8 cellular contexts compared by ENCODE assay signal in genomic region chr12:57744194-57744776, GRCh38. TPM values are rescaled to one million over a fixed set of nuclear protein-coding genes. Genes with fewer than 3 reads are reported as not detected.
A peak's percentile ranks its signal among the peaks of the same experiment; 100 is the strongest.
DNase-seq lines count a peak whose midpoint lies in the region; ATAC-seq and TF ChIP-seq lines count a peak whose summit lies in the region.

No MANE protein-coding gene starts in this region.

- peak; percentile 13 for ATAC-seq in GM18519 (IDR thresholded peaks at IDR 0.05; ENCODE audit: low FRiP score, unreplicated experiment)
- peak; percentile 30 for ATAC-seq in HG03039 (IDR thresholded peaks at IDR 0.05; ENCODE audit: unreplicated experiment)

- H3K27me3 ChIP-seq in spleen (replicated peaks in 1 of 7), result peaks cover 0 to 9% (median 0%) of the 10 kb centered on the region in 7 donors

- H3K9me3 ChIP-seq in spleen, result no peaks in the 10 kb centered on the region

- TF ChIP-seq CTCF in spleen (IDR thresholded peaks at IDR 0.05 in 8 of 11, conservative IDR thresholded peaks at IDR 0.05 in 3 of 11), result no peak

- intact Hi-C loops in spleen (cut with DNase I; ENCODE audit: low total_unique reads), result no loop called here

- peak; percentile 74 for DNase-seq in AG08395 (ENCODE audit: low spot score)
- DNase-seq in SHP77 (lab: John Stamatoyannopoulos, UW), result peak; percentile 77 to 79
- peak; percentile 47 for DNase-seq in activated naive CD8-positive, alpha-beta T cell treated with anti-CD3 and anti-CD28 coated beads, Interleukin-2, amount 50 U/mL, for 16 hours (ENCODE audit: low read depth, low spot score)
- peak in 28 of 51 donors; percentile 47 to 84 (median 64) for DNase-seq in hypothalamus (lab: John Stamatoyannopoulos, UW)
- DNase-seq in spleen, result peak; percentile 90
- DNase-seq in cerebellar cortex (ENCODE audit: low spot score), result no peak

- peak overlapping the region; percentile 42 to 78 (median 63) for H3K4me3 ChIP-seq in spleen

- peak overlapping the region; percentile 86 to 94 (median 92) for H3K27ac ChIP-seq in spleen

- peaks cover 0 to 44% (median 27%) of the 10 kb centered on the region in 6 donors for H3K36me3 ChIP-seq in spleen

- H3K4me1 ChIP-seq in spleen, result peaks cover 18 to 67% (median 55%) of the 10 kb centered on the region in 6 donors

- TF ChIP-seq POLR2A in spleen (IDR thresholded peaks at IDR 0.05), result no peak

- WGBS in spleen, 5 donors, result 7 to 12% (median 10%) methylated on average over 21 of the region's 21 CpGs

RNA-seq across cellular contexts. Expression of gene TSPAN31, which starts 0.6 kb away (rescaled TPM):
- total RNA-seq in spleen, result 10 to 100 TPM; 27.1 to 93.1 (median 33.4) TPM
- 10 to 100 TPM; 16.9 to 25.9 (median 25.3) TPM for polyA plus RNA-seq in spleen

RNA-seq across cellular contexts. Expression of gene AGAP2, which starts 5.7 kb away (rescaled TPM):
- 10 to 100 TPM; 13.4 to 21.8 (median 19.5) TPM for total RNA-seq in spleen
- polyA plus RNA-seq in spleen, result 1 to 10 TPM; 5.5 to 9.9 (median 6.6) TPM

RNA-seq across cellular contexts. Expression of gene CDK4, which starts 7.8 kb away (rescaled TPM):
- total RNA-seq in spleen, result 10 to 100 TPM; 34.3 to 77.8 (median 51.6) TPM
- polyA plus RNA-seq in spleen, result 10 to 100 TPM; 36.2 to 72.0 (median 56.0) TPM

RNA-seq across cellular contexts. Expression of gene MARCHF9, which starts 10.6 kb away (rescaled TPM):
- 10 to 100 TPM; 17.2 to 36.8 (median 23.0) TPM for total RNA-seq in spleen
- polyA plus RNA-seq in spleen, result 10 to 100 TPM; 29.0 to 49.0 (median 33.0) TPM

RNA-seq across cellular contexts. Expression of gene CYP27B1, which starts 22.6 kb away (rescaled TPM):
- 1 to 10 TPM in 2 of 7 donors, under 1 TPM in 5; 0.23 to 1.5 (median 0.47) TPM for total RNA-seq in spleen
- under 1 TPM; 0.20 to 0.48 (median 0.30) TPM for polyA plus RNA-seq in spleen
